ENCODE assay signal across 22 cellular contexts in the genomic region with DNA sequence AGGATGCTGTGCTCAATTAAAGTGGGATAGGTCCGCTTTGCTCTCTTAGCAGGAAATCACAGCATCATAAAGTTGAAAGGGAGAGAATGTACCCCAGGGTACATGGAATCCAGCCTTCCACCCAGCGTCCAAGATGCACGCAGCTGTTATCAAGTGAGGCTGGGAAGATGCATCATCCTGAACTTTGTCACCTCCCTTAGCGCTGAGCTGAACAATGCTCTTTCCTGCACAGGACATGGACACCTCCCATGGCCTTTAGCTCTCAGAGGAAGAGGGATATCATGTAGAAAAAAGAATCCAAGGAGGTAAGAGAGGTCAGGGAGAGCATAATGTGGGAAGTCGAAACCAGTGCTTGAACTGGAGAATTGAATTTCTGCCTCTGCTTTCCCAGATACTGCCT.
"Had no signal": no experiment of that assay in that cellular context is flagged by ENCODE, and none has a peak within 500 bp of the region (broad histone marks: within the 10 kb centered on the region; RNA-seq: fewer than 3 reads in every experiment).

No MANE protein-coding gene starts in this region.

- ATAC-seq: K562, SK-N-SH treated with all-trans-retinoic acid at 6 μM for 48 hours had no signal

- H3K27me3 ChIP-seq: SJCRH30 had no signal

- H3K4me1 Mint-ChIP-seq: IgD-negative memory B cell had no signal

- H3K36me3 ChIP-seq: SJCRH30 had no signal

- H3K4me2 ChIP-seq: KMS-11 had no signal

- H3K4me1 ChIP-seq: SJCRH30 had no signal

- H3K27ac ChIP-seq: KMS-11, SJCRH30 had no signal

- DNase-seq: Kasumi-1, MM.1S, NCI-H1092 treated with DMSO at 0.1 percent for 48 hours, NCI-H1436, NCI-H187, NCI-H2029, NCI-H2081 treated with DMSO at 0.1 percent for 48 hours, NCI-H2171, NCI-H226, NCI-H446, NCI-H510A, NCI-H524 treated with DMSO at 0.1 percent for 48 hours, NCI-H69, NCI-H774, RPMI8226, SHP77 treated with DMSO at 0.1 percent for 48 hours, SJCRH30 had no signal

- H3K27ac Mint-ChIP-seq: IgD-negative memory B cell had no signal

- H3K9me3 ChIP-seq: SJCRH30 had no signal

- H3K36me3 Mint-ChIP-seq: IgD-negative memory B cell had no signal

- H3K4me3 ChIP-seq: K562, SJCRH30 had no signal

- H3K27me3 Mint-ChIP-seq: IgD-negative memory B cell had no signal

- FAIRE-seq: K562, RCC 7860 had no signal

- H3K9me3 Mint-ChIP-seq: IgD-negative memory B cell had no signal

- H3K4me3 Mint-ChIP-seq: IgD-negative memory B cell had no signal

- H3K9ac ChIP-seq: KMS-11 had no signal
